Comparison of ENCODE assay signal across 16 cellular contexts in the genomic region with DNA sequence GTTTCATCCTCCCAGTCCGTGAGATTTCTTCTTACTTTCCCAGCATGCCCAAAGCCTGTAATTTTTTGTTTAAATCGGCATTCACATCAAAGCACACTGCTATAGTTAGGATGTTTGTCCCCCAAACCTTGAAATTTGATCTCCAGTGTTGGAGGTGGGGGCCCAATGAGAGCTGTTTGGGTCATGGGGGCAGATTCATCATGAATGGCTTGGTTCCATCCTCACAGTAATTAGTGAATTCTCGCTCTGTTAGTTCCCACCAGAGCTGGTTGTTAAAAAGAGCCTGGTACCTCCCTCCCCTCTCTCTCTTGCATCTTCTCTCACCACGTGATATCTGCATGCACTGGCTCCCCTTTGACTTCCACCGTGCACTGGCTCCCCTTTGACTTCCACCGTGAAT. TPM values are rescaled to one million over a fixed set of nuclear protein-coding genes. Genes with fewer than 3 reads are reported as not detected.
A peak's percentile ranks its signal among the peaks of the same experiment; 100 is the strongest.
DNase-seq lines count a peak whose midpoint lies in the region; ATAC-seq and TF ChIP-seq lines count a peak whose summit lies in the region.
"Had no signal": no experiment of that assay in that cellular context is flagged by ENCODE, and none has a peak within 500 bp of the region (broad histone marks: within the 10 kb centered on the region; RNA-seq: fewer than 3 reads in every experiment).

No MANE protein-coding gene starts in this region.

- H3K27ac Mint-ChIP-seq in neural progenitor cell, result no peak overlapping the region
- no peak overlapping the region for H3K27ac Mint-ChIP-seq in CD4-positive, alpha-beta T cell
- H3K27ac Mint-ChIP-seq: B cell; CD4-positive, CD25-positive, alpha-beta regulatory T cell had no signal

- H3K4me1 ChIP-seq in neural progenitor cell, result peaks cover 24% of the 10 kb centered on the region
- H3K4me1 ChIP-seq: BLaER1 had no signal

- peak overlapping the region; percentile 23 for H3K4me3 ChIP-seq in neural progenitor cell
- H3K4me3 ChIP-seq: BLaER1, GM23248 had no signal

- no peaks in the 10 kb centered on the region for H3K36me3 Mint-ChIP-seq in neural progenitor cell
- H3K36me3 Mint-ChIP-seq in CD4-positive, alpha-beta T cell (ENCODE audit: low read depth), result peaks cover 20% of the 10 kb centered on the region

- no peak for TF ChIP-seq CTCF in neural progenitor cell (IDR thresholded peaks at IDR 0.05)
- no peak for TF ChIP-seq CTCF in CD4-positive, alpha-beta T cell (IDR thresholded peaks at IDR 0.05)

- peak overlapping the region; percentile 55 for H2AFZ ChIP-seq in neural progenitor cell (replicated peaks)
- H2AFZ ChIP-seq: GM23248 had no signal

- H3K36me3 ChIP-seq in neural progenitor cell, result no peaks in the 10 kb centered on the region

- no peak for ATAC-seq in CD4-positive, alpha-beta T cell (ENCODE audit: poor library complexity)

- DNase-seq in NCI-H748 (lab: John Stamatoyannopoulos, UW; ENCODE audit: unreplicated experiment) (peak; percentile 9), NCI-H748 treated with DMSO at 0.1 percent for 48 hours (lab: John Stamatoyannopoulos, UW) (no peak), neural progenitor cell (ENCODE audit: low spot score) (peak; percentile 80), retina (peak; percentile 9), SW 1271 (lab: John Stamatoyannopoulos, UW) (no peak)
- DNase-seq in CD4-positive, alpha-beta T cell, result no peak
- DNase-seq: CD4-positive, CD25-positive, alpha-beta regulatory T cell; CD8-positive, alpha-beta memory T cell; DMS53; DMS79 treated with DMSO at 0.1 percent for 48 hours; GM23248; H9 had no signal

- H3K9me3 Mint-ChIP-seq in neural progenitor cell, result no peaks in the 10 kb centered on the region
- H3K9me3 Mint-ChIP-seq in CD4-positive, alpha-beta T cell, result no peaks in the 10 kb centered on the region
- H3K9me3 Mint-ChIP-seq: CD4-positive, CD25-positive, alpha-beta regulatory T cell; H9 had no signal

- no peak overlapping the region for H3K4me3 Mint-ChIP-seq in neural progenitor cell
- no peak overlapping the region for H3K4me3 Mint-ChIP-seq in CD4-positive, alpha-beta T cell
- H3K4me3 Mint-ChIP-seq: B cell; CD4-positive, CD25-positive, alpha-beta regulatory T cell; CD8-positive, alpha-beta memory T cell; H9 had no signal

- H3K4me2 ChIP-seq in neural progenitor cell, result peak overlapping the region; percentile 71
- H3K4me2 ChIP-seq: BLaER1 had no signal

- no peak overlapping the region for H3K9ac ChIP-seq in neural progenitor cell
- H3K9ac ChIP-seq: BLaER1, GM23248 had no signal

- H3K27me3 Mint-ChIP-seq in neural progenitor cell (ENCODE audit: insufficient read depth, low read depth), result no peaks in the 10 kb centered on the region
- no peaks in the 10 kb centered on the region for H3K27me3 Mint-ChIP-seq in CD4-positive, alpha-beta T cell
- H3K27me3 Mint-ChIP-seq: B cell; CD4-positive, CD25-positive, alpha-beta regulatory T cell; CD8-positive, alpha-beta memory T cell had no signal

- no peaks in the 10 kb centered on the region for H3K79me2 ChIP-seq in neural progenitor cell (ENCODE audit: low read depth)

- POLR2A ChIA-PET in CD4-positive, alpha-beta T cell (lab: Charles Lee), result no interaction called here

- H4K20me1 ChIP-seq in neural progenitor cell (ENCODE audit: low read depth), result no peaks in the 10 kb centered on the region
- H4K20me1 ChIP-seq: BLaER1 had no signal

- H3F3A ChIP-seq in neural progenitor cell (ENCODE audit: low read depth), result peaks cover 26% of the 10 kb centered on the region

- peaks cover 10% of the 10 kb centered on the region for H3K4me1 Mint-ChIP-seq in neural progenitor cell
- no peaks in the 10 kb centered on the region for H3K4me1 Mint-ChIP-seq in CD4-positive, alpha-beta T cell (ENCODE audit: low read depth)
- H3K4me1 Mint-ChIP-seq: B cell; CD4-positive, CD25-positive, alpha-beta regulatory T cell; CD8-positive, alpha-beta memory T cell had no signal

- H3K9me3 ChIP-seq in neural progenitor cell (ENCODE audit: low read depth), result no peaks in the 10 kb centered on the region
- H3K9me3 ChIP-seq in CD4-positive, alpha-beta T cell (ENCODE audit: control insufficient read depth, low read length), result no peaks in the 10 kb centered on the region
- H3K9me3 ChIP-seq: BLaER1 had no signal

- intact Hi-C loops in CD4-positive, alpha-beta T cell (cut with DNase I, micrococcal nuclease), result no loop called here

- CTCF ChIA-PET in CD4-positive, alpha-beta T cell (lab: Charles Lee), result no interaction called here

- H3K27me3 ChIP-seq in neural progenitor cell, result no peaks in the 10 kb centered on the region
- H3K27me3 ChIP-seq in CD4-positive, alpha-beta T cell (ENCODE audit: control insufficient read depth, insufficient read depth, low read length), result no peaks in the 10 kb centered on the region
- H3K27me3 ChIP-seq: BLaER1 had no signal

- peak overlapping the region; percentile 91 for H3K27ac ChIP-seq in neural progenitor cell
- no peak overlapping the region for H3K27ac ChIP-seq in CD4-positive, alpha-beta T cell (ENCODE audit: low read depth, low read length)
- H3K27ac ChIP-seq: 22Rv1, BLaER1, C4-2B, GM23248 had no signal

RNA-seq across cellular contexts. Expression of gene PGRMC2, which starts 40.5 kb away (rescaled TPM):
- total RNA-seq in neural progenitor cell (ENCODE audit: low replicate concordance), result 29.3 and 58.8 TPM in 2 replicates
- total RNA-seq in CD4-positive, alpha-beta T cell, result 10 to 100 TPM; 92.8 to 99.9 TPM

Comparison
In these comparisons a context has a peak if more than half of its experiments do, and no peak if none do; other contexts are left out.
1. DNase-seq: peak in NCI-H748 (single experiment), neural progenitor cell (single experiment) and retina (single experiment); none in NCI-H748 treated with DMSO at 0.1 percent for 48 hours (single experiment), CD4-positive, alpha-beta T cell (0 of 10) and SW 1271 (0 of 2).